In genomic region chr10:102131286-102132170, GRCh38 we compare ENCODE assay signal across 10 cellular contexts. TPM values are rescaled to one million over a fixed set of nuclear protein-coding genes. Genes with fewer than 3 reads are reported as not detected.
DNase-seq lines count a peak whose midpoint lies in the region; TF ChIP-seq lines count a peak whose summit lies in the region.
"Had no signal": no experiment of that assay in that cellular context is flagged by ENCODE, and none has a peak within 500 bp of the region (broad histone marks: within the 10 kb centered on the region; RNA-seq: fewer than 3 reads in every experiment).

No MANE protein-coding gene starts in this region.

- peak overlapping the region; percentile 93 to 99 (median 94) for H3K4me3 Mint-ChIP-seq in brain

- H3K79me2 ChIP-seq in DOHH2 (ENCODE audit: control insufficient read depth, low read length) (peaks cover 44% of the 10 kb centered on the region), Loucy (ENCODE audit: insufficient read depth, low read length) (peaks cover 37% of the 10 kb centered on the region), osteoblast (ENCODE audit: insufficient read depth, low read length) (peaks cover 37% of the 10 kb centered on the region)

- no peaks in the 10 kb centered on the region for H3K9me3 ChIP-seq in DOHH2 (ENCODE audit: control insufficient read depth, insufficient read depth, low read length)
- H3K9me3 ChIP-seq in Loucy (ENCODE audit: insufficient read depth, low read depth, low read length) = no peaks in the 10 kb centered on the region
- no peaks in the 10 kb centered on the region for H3K9me3 ChIP-seq in osteoblast (ENCODE audit: low read depth, low read length)
- H3K9me3 ChIP-seq: Peyer's patch, right atrium auricular region had no signal

- H3K27ac ChIP-seq in DOHH2 (ENCODE audit: low read depth, low read length) = no peak overlapping the region; the same call in 1 of the 2 replicates
- no peak overlapping the region for H3K27ac ChIP-seq in osteoblast (ENCODE audit: low read depth, low read length)

- H3K36me3 ChIP-seq in DOHH2 (ENCODE audit: control insufficient read depth, low read length) = peaks cover 35% of the 10 kb centered on the region
- H3K36me3 ChIP-seq in Loucy (ENCODE audit: insufficient read depth, low read length) = no peaks in the 10 kb centered on the region
- H3K36me3 ChIP-seq in osteoblast (ENCODE audit: insufficient read depth, low read length) = peaks cover 5% of the 10 kb centered on the region
- H3K36me3 ChIP-seq: Peyer's patch, right atrium auricular region had no signal

- peaks cover 4% of the 10 kb centered on the region for H3K36me3 Mint-ChIP-seq in brain

- no peak overlapping the region for H3K27ac Mint-ChIP-seq in brain

- H3K4me1 ChIP-seq in DOHH2 (ENCODE audit: control insufficient read depth, low read length) (peaks cover 28% of the 10 kb centered on the region), Loucy (ENCODE audit: insufficient read depth, low read length, poor library complexity, severe bottlenecking) (peaks cover 23% of the 10 kb centered on the region), osteoblast (ENCODE audit: insufficient read depth, low read length) (peaks cover 26% of the 10 kb centered on the region)

- no peaks in the 10 kb centered on the region for H3K9me2 ChIP-seq in DOHH2 (replicated peaks; ENCODE audit: control insufficient read depth, low read length)
- H3K9me2 ChIP-seq in Loucy (replicated peaks; ENCODE audit: low read depth, low read length) = no peaks in the 10 kb centered on the region

- DNase-seq in osteoblast (ENCODE audit: insufficient read length, low spot score, missing footprints) (no peak), NCI-H2081 treated with DMSO at 0.1 percent for 48 hours (lab: John Stamatoyannopoulos, UW) (no peak), NCI-H1105 treated with DMSO at 0.1 percent for 48 hours (lab: John Stamatoyannopoulos, UW) (no peak), DMS114 treated with DMSO at 0.1 percent for 48 hours (lab: John Stamatoyannopoulos, UW; ENCODE audit: unreplicated experiment) (no peak)

- no peaks in the 10 kb centered on the region for H3K9me3 Mint-ChIP-seq in brain

- TF ChIP-seq CTCF in DOHH2 (IDR thresholded peaks at IDR 0.05; ENCODE audit: low read depth, low read length, poor library complexity, severe bottlenecking) (no peak), Loucy (conservative IDR thresholded peaks at IDR 0.05; ENCODE audit: low read length) (no peak), brain (conservative IDR thresholded peaks at IDR 0.05) (no peak), osteoblast (IDR thresholded peaks at IDR 0.05; ENCODE audit: extremely low read depth, low read depth, low read length) (no peak)

- peaks cover 10% of the 10 kb centered on the region for H3K27me3 Mint-ChIP-seq in brain

- H3K4me2 ChIP-seq in DOHH2 (ENCODE audit: low read length) (peak overlapping the region; percentile 87), Loucy (ENCODE audit: low read depth, low read length, poor library complexity, severe bottlenecking) (peak overlapping the region; percentile 71), osteoblast (ENCODE audit: insufficient read depth, low read length) (peak overlapping the region; percentile 90)

- H3K4me1 Mint-ChIP-seq in brain = peaks cover 34% of the 10 kb centered on the region

- H4K20me1 ChIP-seq in DOHH2 (ENCODE audit: control insufficient read depth, insufficient read depth, low read depth, low read length) = peaks cover 12% of the 10 kb centered on the region; the same call in 1 of the 2 replicates
- peaks cover 32% of the 10 kb centered on the region for H4K20me1 ChIP-seq in Loucy (ENCODE audit: insufficient read depth, low read length, poor library complexity, severe bottlenecking)
- peaks cover 28% of the 10 kb centered on the region for H4K20me1 ChIP-seq in osteoblast (ENCODE audit: insufficient read depth, low read length)

- H2AFZ ChIP-seq in Loucy (ENCODE audit: low read length) (peak overlapping the region; percentile 91; the same call in 1 of the 2 replicates), osteoblast (ENCODE audit: low read length) (no peak overlapping the region)

- no peak overlapping the region for H3K9ac ChIP-seq in Loucy (ENCODE audit: low read depth, low read length, poor library complexity, severe bottlenecking)

- H3F3A ChIP-seq in DOHH2 (ENCODE audit: control insufficient read depth, insufficient read depth) (no peaks in the 10 kb centered on the region), Loucy (ENCODE audit: low read depth) (no peaks in the 10 kb centered on the region)

- H3K27me3 ChIP-seq in DOHH2 (ENCODE audit: control insufficient read depth, low read length) (no peaks in the 10 kb centered on the region), Loucy (ENCODE audit: insufficient read depth, low read length, poor library complexity, severe bottlenecking) (no peaks in the 10 kb centered on the region), osteoblast (ENCODE audit: insufficient read depth, low read length) (no peaks in the 10 kb centered on the region)
- H3K27me3 ChIP-seq: dorsolateral prefrontal cortex, Peyer's patch, right atrium auricular region had no signal

- H3K4me3 ChIP-seq in DOHH2 (ENCODE audit: low read length) = peak overlapping the region; percentile 93; the same call in 1 of the 2 replicates
- no peak overlapping the region for H3K4me3 ChIP-seq in Loucy (ENCODE audit: low read length, poor library complexity, severe bottlenecking)
- H3K4me3 ChIP-seq in osteoblast (ENCODE audit: insufficient read depth, low read length) = no peak overlapping the region

RNA-seq across cellular contexts. Expression of gene PPRC1, which starts 1.3 kb away (rescaled TPM):
- 15.8 TPM for polyA plus RNA-seq in brain (ENCODE audit: insufficient read depth, low read depth, low replicate concordance)
- total RNA-seq in osteoblast = 14.1 and 17.7 TPM in 2 replicates

RNA-seq across cellular contexts. Expression of gene LDB1, which starts 11.4 kb away (rescaled TPM):
- polyA plus RNA-seq in brain (ENCODE audit: insufficient read depth, low read depth, low replicate concordance) = 56.2 TPM
- 62.2 and 63.6 TPM in 2 replicates for total RNA-seq in osteoblast

RNA-seq across cellular contexts. Expression of gene NOLC1, which starts 20.7 kb away (rescaled TPM):
- polyA plus RNA-seq in brain (ENCODE audit: insufficient read depth, low read depth, low replicate concordance) = 124 TPM
- total RNA-seq in osteoblast = 13.3 and 18.1 TPM in 2 replicates
